ENCODE assay signal across 8 cellular contexts in the genomic region with DNA sequence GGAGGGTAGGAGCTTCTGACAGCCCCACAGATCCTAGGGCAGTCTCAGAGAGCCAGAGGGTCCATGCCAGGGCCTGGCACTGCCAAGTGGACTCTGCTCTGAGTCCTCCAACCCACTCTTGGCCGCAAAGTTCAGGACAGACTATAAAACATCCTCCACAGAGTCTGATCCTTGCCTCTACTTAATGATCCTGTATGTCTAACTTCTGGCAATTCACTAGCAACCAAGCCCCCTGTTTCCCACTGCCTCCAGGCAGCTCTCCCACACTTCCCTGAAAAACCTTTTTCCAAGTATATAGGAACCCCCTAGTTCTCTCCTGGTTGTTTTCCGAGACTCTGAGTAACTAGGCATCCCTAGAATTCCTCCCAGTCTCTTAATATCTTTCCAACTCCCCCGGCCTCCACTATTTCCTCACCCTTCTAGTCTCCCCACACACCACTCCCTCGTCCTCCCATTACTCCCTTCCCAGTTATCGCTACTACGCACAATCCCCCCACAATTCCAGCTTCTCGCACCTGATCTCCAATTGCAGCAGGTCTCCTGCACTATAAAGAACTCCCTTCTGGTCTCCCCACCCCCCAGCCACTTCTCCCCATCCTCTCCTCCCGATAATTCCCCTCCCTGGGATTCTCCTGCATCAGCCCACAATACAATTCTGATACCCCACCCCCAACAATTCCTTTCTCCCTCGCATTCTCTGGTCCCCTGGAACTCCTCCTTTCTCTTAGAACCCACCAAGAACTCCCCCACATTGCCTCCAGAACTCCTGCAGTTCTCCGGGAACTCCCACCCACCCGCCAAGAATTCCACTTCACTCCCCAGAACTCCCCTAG. TPM values are rescaled to one million over a fixed set of nuclear protein-coding genes. Genes with fewer than 3 reads are reported as not detected.
DNase-seq lines count a peak whose midpoint lies in the region; ATAC-seq and TF ChIP-seq lines count a peak whose summit lies in the region.

No MANE protein-coding gene starts in this region.

- H3K4me1 ChIP-seq in cardiac muscle cell (ENCODE audit: low read depth) (no peaks in the 10 kb centered on the region), upper lobe of right lung (peaks cover 11% of the 10 kb centered on the region)

- no peaks in the 10 kb centered on the region for H3K9me3 Mint-ChIP-seq in memory B cell

- peaks cover 2% of the 10 kb centered on the region for H3K36me3 Mint-ChIP-seq in memory B cell

- TF ChIP-seq CTCF in cardiac muscle cell (IDR thresholded peaks at IDR 0.05; ENCODE audit: low read depth, low read length) (no peak), brain microvascular endothelial cell (IDR thresholded peaks at IDR 0.05; ENCODE audit: low read depth, low read length, missing control alignments) (no peak), upper lobe of right lung (IDR thresholded peaks at IDR 0.05) (no peak)

- H3K4me3 Mint-ChIP-seq in memory B cell, result peak overlapping the region; percentile 71

- no peak overlapping the region for H3K27ac ChIP-seq in cardiac muscle cell
- H3K27ac ChIP-seq in brain microvascular endothelial cell, result no peak overlapping the region
- H3K27ac ChIP-seq in upper lobe of right lung, result no peak overlapping the region

- H3K27me3 Mint-ChIP-seq in memory B cell, result peaks cover 20% of the 10 kb centered on the region

- H3K4me1 Mint-ChIP-seq in memory B cell, result peaks cover 19% of the 10 kb centered on the region

- H3K9me3 ChIP-seq in cardiac muscle cell (ENCODE audit: low read depth) (no peaks in the 10 kb centered on the region), upper lobe of right lung (no peaks in the 10 kb centered on the region)

- ATAC-seq in left ventricle myocardium superior (no peak), memory B cell (ENCODE audit: low read depth) (no peak), upper lobe of right lung (no peak)

- in situ Hi-C loops in brain microvascular endothelial cell (cut with HindIII; ENCODE audit: low pct_ligation_motif_present, low sequenced_read_pairs), result no loop called here

- H3K4me3 ChIP-seq in cardiac muscle cell (peak overlapping the region; percentile 38), brain microvascular endothelial cell (ENCODE audit: low read depth, low read length) (peak overlapping the region; percentile 55), upper lobe of right lung (peak overlapping the region; percentile 53)

- H3K27me3 ChIP-seq in cardiac muscle cell, result no peaks in the 10 kb centered on the region
- H3K27me3 ChIP-seq in brain microvascular endothelial cell (replicated peaks), result peaks cover 18% of the 10 kb centered on the region
- H3K27me3 ChIP-seq in upper lobe of right lung, result peaks cover 8% of the 10 kb centered on the region

- intact Hi-C loops in left ventricle myocardium superior (cut with micrococcal nuclease), result no loop called here
- intact Hi-C loops in upper lobe of right lung (cut with DNase I), result no loop called here
- intact Hi-C loops in posterior vena cava (cut with DNase I), result loop anchor here in 1 of 2 donors (5.0 kb wide), 1 partner anchor 57 kb away; no protein-coding TSS in a partner anchor

- no peaks in the 10 kb centered on the region for H3K36me3 ChIP-seq in cardiac muscle cell
- no peaks in the 10 kb centered on the region for H3K36me3 ChIP-seq in brain microvascular endothelial cell (replicated peaks)
- H3K36me3 ChIP-seq in upper lobe of right lung, result no peaks in the 10 kb centered on the region

- DNase-seq in cardiac muscle cell (ENCODE audit: low read depth in 1 of 2, low spot score in 1 of 2), result peak in 1 of 2 donors; percentile 35
- no peak for DNase-seq in left ventricle myocardium superior
- no peak for DNase-seq in brain microvascular endothelial cell
- no peak for DNase-seq in memory B cell (ENCODE audit: low spot score in 2 of 2)
- no peak for DNase-seq in upper lobe of right lung
- no peak for DNase-seq in SK-N-DZ (ENCODE audit: low spot score)
- no peak for DNase-seq in GM03348 (ENCODE audit: low spot score)
- DNase-seq in posterior vena cava (ENCODE audit: low spot score), result no peak

- no peak overlapping the region for H3K27ac Mint-ChIP-seq in memory B cell

RNA-seq across cellular contexts. Expression of a gene that starts 0.6 kb away (rescaled TPM):
- 1.7 and 4.1 TPM in 2 replicates for total RNA-seq in cardiac muscle cell
- 2.3 and 4.2 TPM in 2 replicates for polyA plus RNA-seq in cardiac muscle cell
- total RNA-seq in left ventricle myocardium superior, result 0.79 TPM
- 2.2 TPM for total RNA-seq in upper lobe of right lung
- 16.2 and 17.5 TPM in 2 replicates for polyA plus RNA-seq in SK-N-DZ (2014; cell fraction: cytosol; rRNA removed)
- polyA plus RNA-seq in SK-N-DZ (2014; cell fraction: nucleus; rRNA removed), result 40.6 and 58.6 TPM in 2 replicates
- under 1 TPM; 0.10 to 0.42 TPM for total RNA-seq in posterior vena cava

RNA-seq across cellular contexts. Expression of a gene that starts 9.2 kb away (rescaled TPM):
- total RNA-seq in cardiac muscle cell, result not detected in 2 replicates
- polyA plus RNA-seq in cardiac muscle cell, result not detected in 2 replicates
- total RNA-seq in left ventricle myocardium superior, result not detected
- total RNA-seq in upper lobe of right lung, result not detected
- not detected in 2 replicates for polyA plus RNA-seq in SK-N-DZ (2014; cell fraction: cytosol; rRNA removed)
- polyA plus RNA-seq in SK-N-DZ (2014; cell fraction: nucleus; rRNA removed), result not detected in 2 replicates
- total RNA-seq in posterior vena cava, result under 1 TPM in 1 of 2 donors, not detected in 1; 0.38 TPM

RNA-seq across cellular contexts. Expression of a gene that starts 19.5 kb away (rescaled TPM):
- total RNA-seq in cardiac muscle cell, result 3.8 and 14.4 TPM in 2 replicates
- 17.9 and 18.5 TPM in 2 replicates for polyA plus RNA-seq in cardiac muscle cell
- total RNA-seq in left ventricle myocardium superior, result 104 TPM
- total RNA-seq in upper lobe of right lung, result 435 TPM
- 195 and 211 TPM in 2 replicates for polyA plus RNA-seq in SK-N-DZ (2014; cell fraction: cytosol; rRNA removed)
- 87.6 and 96.3 TPM in 2 replicates for polyA plus RNA-seq in SK-N-DZ (2014; cell fraction: nucleus; rRNA removed)
- total RNA-seq in posterior vena cava, result 100 to 1,000 TPM; 237 to 244 TPM

RNA-seq across cellular contexts. Expression of a gene that starts 44.9 kb away (rescaled TPM):
- total RNA-seq in cardiac muscle cell (0.14 TPM in 1 of 2 replicates, not detected in the other), left ventricle myocardium superior (1.7 TPM), upper lobe of right lung (1.9 TPM), posterior vena cava (1 to 10 TPM; 1.2 to 2.2 TPM)
- not detected in 2 replicates for polyA plus RNA-seq in cardiac muscle cell
- 0.17 and 0.29 TPM in 2 replicates for polyA plus RNA-seq in SK-N-DZ (2014; cell fraction: cytosol; rRNA removed)
- 4.3 TPM in 1 of 2 replicates, not detected in the other for polyA plus RNA-seq in SK-N-DZ (2014; cell fraction: nucleus; rRNA removed)
